In genomic region chr2:85935746-85936208, GRCh38 we compare ENCODE assay signal across 12 cellular contexts. TPM values are rescaled to one million over a fixed set of nuclear protein-coding genes. Genes with fewer than 3 reads are reported as not detected.
DNase-seq lines count a peak whose midpoint lies in the region; ATAC-seq and TF ChIP-seq lines count a peak whose summit lies in the region.
"Had no signal": no experiment of that assay in that cellular context is flagged by ENCODE, and none has a peak within 500 bp of the region (broad histone marks: within the 10 kb centered on the region; RNA-seq: fewer than 3 reads in every experiment).

No MANE protein-coding gene starts in this region.

- H3K4me1 Mint-ChIP-seq in brain, result peaks cover 13% of the 10 kb centered on the region
- H3K4me1 Mint-ChIP-seq in activated CD4-positive, alpha-beta T cell treated with anti-CD3 and anti-CD28 coated beads for 36 hours, result peaks cover 19% of the 10 kb centered on the region

- H3K9me3 ChIP-seq in liver (ENCODE audit: control insufficient read depth in 4 of 4, low read length in 3 of 4), result no peaks in the 10 kb centered on the region

- CTCF ChIA-PET in activated CD4-positive, alpha-beta T cell treated with anti-CD3 and anti-CD28 coated beads for 36 hours (lab: Charles Lee), result interaction anchor here (0.6 to 0.7 kb wide), 3 partner anchors 14 to 134 kb away, joined by 3 to 4 read pairs (median 3); no protein-coding TSS in a partner anchor

- intact Hi-C loops in activated CD4-positive, alpha-beta T cell treated with anti-CD3 and anti-CD28 coated beads for 36 hours (cut with DNase I, micrococcal nuclease), result no loop called here

- H3K4me3 Mint-ChIP-seq in brain, result no peak overlapping the region
- H3K4me3 Mint-ChIP-seq in activated CD4-positive, alpha-beta T cell treated with anti-CD3 and anti-CD28 coated beads for 36 hours, result no peak overlapping the region
- H3K4me3 Mint-ChIP-seq: memory B cell had no signal

- H3K4me1 ChIP-seq in liver (ENCODE audit: control insufficient read depth in 4 of 4, insufficient read depth in 4 of 4, low read length in 3 of 4), result peaks cover 13 to 32% (median 23%) of the 10 kb centered on the region in 4 donors

- no peaks in the 10 kb centered on the region for H3K36me3 Mint-ChIP-seq in brain
- no peaks in the 10 kb centered on the region for H3K36me3 Mint-ChIP-seq in activated CD4-positive, alpha-beta T cell treated with anti-CD3 and anti-CD28 coated beads for 36 hours (ENCODE audit: low read depth)
- H3K36me3 Mint-ChIP-seq: memory B cell had no signal

- TF ChIP-seq CTCF in brain (conservative IDR thresholded peaks at IDR 0.05), result no peak
- no peak for TF ChIP-seq CTCF in liver (IDR thresholded peaks at IDR 0.05; ENCODE audit: low read depth, low read length, missing input control)

- DNase-seq in AG08396 (ENCODE audit: low spot score), result peak; percentile 51
- peak; percentile 93 for DNase-seq in M059J (ENCODE audit: low read depth)
- no peak for DNase-seq in NCI-H1694 treated with DMSO at 0.1 percent for 48 hours (lab: John Stamatoyannopoulos, UW)
- no peak for DNase-seq in NCI-H146 (lab: John Stamatoyannopoulos, UW)
- DNase-seq in activated CD4-positive, alpha-beta T cell treated with anti-CD3 and anti-CD28 coated beads, Interleukin-2, amount 50 U/mL, for 1 hour, result no peak
- no peak for DNase-seq in activated CD4-positive, alpha-beta T cell treated with anti-CD3 and anti-CD28 coated beads for 36 hours
- DNase-seq: activated CD4-positive, alpha-beta T cell treated with anti-CD3 and anti-CD28 coated beads for 1 hour; central memory CD4-positive, alpha-beta T cell had no signal

- H3K9ac ChIP-seq in liver (ENCODE audit: low read depth in 1 of 2, low read length in 2 of 2), result no peak overlapping the region
- H3K9ac ChIP-seq: BLaER1 treated with 17β-estradiol and CSF1 and Interleukin-3, amounts not matched to agents 10 nM and 100 nM had no signal

- 92% methylated on average over 3 of the region's 3 CpGs for WGBS in liver

- TF ChIP-seq RAD21 in liver (IDR thresholded peaks at IDR 0.05), result no peak

- peak overlapping the region in 3 of 5 experiments; percentile 35 to 71 (median 37) for H3K27ac Mint-ChIP-seq in brain
- no peak overlapping the region for H3K27ac Mint-ChIP-seq in activated CD4-positive, alpha-beta T cell treated with anti-CD3 and anti-CD28 coated beads for 36 hours
- H3K27ac Mint-ChIP-seq: memory B cell had no signal

- POLR2A ChIA-PET in activated CD4-positive, alpha-beta T cell treated with anti-CD3 and anti-CD28 coated beads for 36 hours (lab: Charles Lee), result no interaction called here

- H3K9me3 Mint-ChIP-seq in brain, result peaks cover under 1 to 8% (median under 1%) of the 10 kb centered on the region in 5 experiments
- H3K9me3 Mint-ChIP-seq in activated CD4-positive, alpha-beta T cell treated with anti-CD3 and anti-CD28 coated beads for 36 hours (ENCODE audit: low read depth), result peaks cover 1% of the 10 kb centered on the region
- H3K9me3 Mint-ChIP-seq: memory B cell had no signal

- peak overlapping the region; percentile 77 to 84 for H3K27ac ChIP-seq in liver (ENCODE audit: low read depth in 1 of 2, low read length in 2 of 2)
- H3K27ac ChIP-seq: BLaER1 treated with 17β-estradiol and CSF1 and Interleukin-3, amounts not matched to agents 10 nM and 100 nM had no signal

- H3K36me3 ChIP-seq in liver (ENCODE audit: control insufficient read depth in 4 of 4, insufficient read depth in 3 of 4, low read depth in 1 of 4, low read length in 3 of 4), result no peaks in the 10 kb centered on the region
- H3K36me3 ChIP-seq: BLaER1 treated with 17β-estradiol and CSF1 and Interleukin-3, amounts not matched to agents 10 nM and 100 nM had no signal

- no peaks in the 10 kb centered on the region for H3K27me3 ChIP-seq in liver (ENCODE audit: control insufficient read depth in 4 of 4, insufficient read depth in 4 of 4, low read length in 3 of 4)
- H3K27me3 ChIP-seq: BLaER1 treated with 17β-estradiol and CSF1 and Interleukin-3, amounts not matched to agents 10 nM and 100 nM had no signal

- ATAC-seq in activated CD4-positive, alpha-beta T cell treated with anti-CD3 and anti-CD28 coated beads for 36 hours, result no peak

- no peak overlapping the region for H3K4me3 ChIP-seq in liver (ENCODE audit: low read depth in 1 of 3, low read length in 3 of 3)
- H3K4me3 ChIP-seq: BLaER1 treated with 17β-estradiol and CSF1 and Interleukin-3, amounts not matched to agents 10 nM and 100 nM had no signal

- no peaks in the 10 kb centered on the region for H3K27me3 Mint-ChIP-seq in brain
- peaks cover 2% of the 10 kb centered on the region for H3K27me3 Mint-ChIP-seq in activated CD4-positive, alpha-beta T cell treated with anti-CD3 and anti-CD28 coated beads for 36 hours
- H3K27me3 Mint-ChIP-seq: memory B cell had no signal

TF ChIP-seq in liver, 16 proteins besides CTCF, POLR2A, EP300 and RAD21:
- TF ChIP-seq GABPA (IDR thresholded peaks at IDR 0.05 in 1 of 2, conservative IDR thresholded peaks at IDR 0.05 in 1 of 2) (no peak), ATF3 (IDR thresholded peaks at IDR 0.05) (no peak), SP1 (IDR thresholded peaks at IDR 0.05) (no peak)
TF ChIP-seq in liver: peak in this region for 0.

RNA-seq across cellular contexts. Expression of gene ST3GAL5, which starts 47.0 kb away (rescaled TPM):
- total RNA-seq in M059J (2014; rRNA removed; shearing (Covaris generic)), result 21.2 and 30.7 TPM in 2 replicates
- polyA plus RNA-seq in brain (ENCODE audit: insufficient read depth, low read depth, low replicate concordance) (24.7 TPM), liver (10 to 100 TPM in 1 of 2 donors, 1 to 10 TPM in 1; 6.3 to 11.7 TPM)
- 10 to 100 TPM in 1 of 2 donors, 1 to 10 TPM in 1; 4.5 to 17.0 TPM for total RNA-seq in liver
- total RNA-seq in activated CD4-positive, alpha-beta T cell treated with anti-CD3 and anti-CD28 coated beads for 36 hours, result 1 to 10 TPM; 6.2 to 7.3 TPM

Comparison
In these comparisons a context has a peak if more than half of its experiments do, and no peak if none do; other contexts are left out.
1. DNase-seq: peak in AG08396 (single experiment) and M059J (single experiment); none in NCI-H1694 treated with DMSO at 0.1 percent for 48 hours (single experiment), NCI-H146 (single experiment), activated CD4-positive, alpha-beta T cell treated with anti-CD3 and anti-CD28 coated beads, Interleukin-2, amount 50 U/mL, for 1 hour (single experiment) and activated CD4-positive, alpha-beta T cell treated with anti-CD3 and anti-CD28 coated beads for 36 hours (single experiment).